In the genomic region with DNA sequence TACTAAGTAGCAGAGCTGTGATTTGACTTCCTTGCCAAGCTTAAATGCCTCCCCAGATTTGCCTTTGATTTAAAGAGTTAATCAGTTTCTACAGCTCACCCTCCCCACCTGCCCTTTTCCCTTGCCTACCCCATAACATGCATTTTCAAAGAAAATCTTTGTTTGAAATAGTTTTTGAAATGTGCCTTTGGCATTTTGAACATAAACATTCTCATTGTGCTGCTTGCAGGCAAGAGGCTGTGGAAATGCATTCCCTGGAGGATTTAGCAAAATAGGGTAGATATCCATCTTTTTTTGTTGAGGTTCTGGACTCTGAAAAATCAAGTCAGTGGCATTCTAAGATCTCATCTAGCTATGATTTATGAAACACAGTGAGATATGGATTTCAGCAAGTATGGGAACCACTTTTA, we compare ENCODE assay signal across 1 cellular context.
TF ChIP-seq lines count a peak whose summit lies in the region.

No MANE protein-coding gene starts in this region.

TF ChIP-seq in IMR-90, 13 proteins besides CTCF, POLR2A, EP300 and RAD21 (continued from another document):
- no peak for TF ChIP-seq CHD1 (IDR thresholded peaks at IDR 0.05; ENCODE audit: low read depth, low read length)
- no peak for TF ChIP-seq MXI1 (IDR thresholded peaks at IDR 0.05; ENCODE audit: borderline replicate concordance, low read depth, low read length)
- TF ChIP-seq NFE2L2 (IDR thresholded peaks at IDR 0.05; ENCODE audit: low read depth, low read length): no peak
- TF ChIP-seq FOS (IDR thresholded peaks at IDR 0.05; ENCODE audit: low read depth, low read length): no peak
- no peak for TF ChIP-seq CEBPB (IDR thresholded peaks at IDR 0.05; ENCODE audit: low read depth, low read length)
- TF ChIP-seq RCOR1 (IDR thresholded peaks at IDR 0.05; ENCODE audit: insufficient replicate concordance, low read length): no peak
- no peak for TF ChIP-seq RFX5 (IDR thresholded peaks at IDR 0.05; ENCODE audit: low read depth, low read length)
- TF ChIP-seq SMC3 (IDR thresholded peaks at IDR 0.05; ENCODE audit: low read depth, low read length): no peak
- no peak for TF ChIP-seq MAFK (IDR thresholded peaks at IDR 0.05; ENCODE audit: low read depth, low read length)
- no peak for TF ChIP-seq ELK1 (IDR thresholded peaks at IDR 0.05; ENCODE audit: borderline replicate concordance, low read depth, low read length)
- no peak for TF ChIP-seq USF2 (IDR thresholded peaks at IDR 0.05; ENCODE audit: low read depth, low read length)
